Comparison of ENCODE assay signal across 8 cellular contexts in genomic region chr10:119028445-119028899, GRCh38. TPM values are rescaled to one million over a fixed set of nuclear protein-coding genes. Genes with fewer than 3 reads are reported as not detected.
DNase-seq lines count a peak whose midpoint lies in the region; ATAC-seq, FAIRE-seq and TF ChIP-seq lines count a peak whose summit lies in the region.
"Not testable (repeated sequence)": the region's sequence is repeated elsewhere in the genome, so short reads cannot be mapped to it uniquely, and the experiment has no call there.

No MANE protein-coding gene starts in this region.

- H3K4me2 ChIP-seq in BLaER1 treated with 17β-estradiol and CSF1 and Interleukin-3, amounts not matched to agents 10 nM and 100 nM: peak overlapping the region; percentile 97 to 100 (median 99); a peak in 20 of 22 replicates
- H3K4me2 ChIP-seq in GM12878 (ENCODE audit: control insufficient read depth, insufficient read depth): not testable (repeated sequence)
- peak overlapping the region; percentile 92 for H3K4me2 ChIP-seq in HepG2 (ENCODE audit: low read depth, low read length)
- peak overlapping the region; percentile 58 for H3K4me2 ChIP-seq in osteoblast (ENCODE audit: insufficient read depth, low read length)

- H2AFZ ChIP-seq in GM12878 (ENCODE audit: control insufficient read depth, low read depth, low read length): peak overlapping the region; percentile 34; the same call in 1 of the 2 replicates
- H2AFZ ChIP-seq in HepG2 (ENCODE audit: low read length); osteoblast (ENCODE audit: low read length): not testable (repeated sequence)

- ATAC-seq in GM12878, HepG2: not testable (repeated sequence)

- H3K4me1 Mint-ChIP-seq in activated CD4-positive, alpha-beta memory T cell treated with anti-CD3 and anti-CD28 coated beads for 36 hours (ENCODE audit: low read depth): peaks cover 15% of the 10 kb centered on the region

- intact Hi-C loops in activated CD4-positive, alpha-beta memory T cell treated with anti-CD3 and anti-CD28 coated beads for 36 hours (cut with micrococcal nuclease): loop anchor here (10.0 kb wide), 2 partner anchors 274 to 464 kb away; partner anchors contain the start of gene CACUL1
- intact Hi-C loops in GM12878 (cut with micrococcal nuclease; ENCODE audit: unreplicated experiment) (loop anchor here (5.0 kb wide), 1 partner anchor 41 kb away; no protein-coding TSS in a partner anchor), HepG2 (cut with micrococcal nuclease; ENCODE audit: unreplicated experiment) (loop anchor here (5.0 to 10.0 kb wide), 2 partner anchors 274 to 461 kb away; partner anchors contain the start of gene CACUL1)
- intact Hi-C loops in esophagus squamous epithelium (cut with DNase I): not testable (repeated sequence)

- not testable (repeated sequence) for H3K27me3 Mint-ChIP-seq in activated CD4-positive, alpha-beta memory T cell treated with anti-CD3 and anti-CD28 coated beads for 36 hours

- not testable (repeated sequence) for BruUV-seq in GM12878 (replicated peaks; lab: Mats Ljungman, UMichigan); HepG2 (replicated peaks; lab: Mats Ljungman, UMichigan)

- not testable (repeated sequence) for H3K27ac Mint-ChIP-seq in activated CD4-positive, alpha-beta memory T cell treated with anti-CD3 and anti-CD28 coated beads for 36 hours

- FAIRE-seq in GM12878 (lab: Jason Lieb, UNC); HepG2 (lab: Jason Lieb, UNC): not testable (repeated sequence)

- peaks cover 7 to 20% (median 15%) of the 10 kb centered on the region in 11 experiments; a peak in 21 of 22 replicates for H3K36me3 ChIP-seq in BLaER1 treated with 17β-estradiol and CSF1 and Interleukin-3, amounts not matched to agents 10 nM and 100 nM
- H3K36me3 ChIP-seq in HUES64 (ENCODE audit: insufficient read depth, low read length): peaks cover 13% of the 10 kb centered on the region
- not testable (repeated sequence) for H3K36me3 ChIP-seq in GM12878 (ENCODE audit: control insufficient read depth in 2 of 2, insufficient read depth in 2 of 2, low read length in 1 of 2); HepG2 (replicated peaks in 1 of 2; ENCODE audit: control insufficient read depth in 1 of 2, insufficient read depth in 2 of 2, low read length in 2 of 2); osteoblast (ENCODE audit: insufficient read depth, low read length); suprapubic skin
- peaks cover 0 to 18% (median 5%) of the 10 kb centered on the region in 3 donors for H3K36me3 ChIP-seq in esophagus squamous epithelium

- H3K9me3 Mint-ChIP-seq in activated CD4-positive, alpha-beta memory T cell treated with anti-CD3 and anti-CD28 coated beads for 36 hours: not testable (repeated sequence)

- in situ Hi-C loops in GM12878 (cut with MboI); HepG2 (cut with HindIII; ENCODE audit: extremely low pct_ligation_motif_present, low pct_unique_long_range_greater_than_20kb): not testable (repeated sequence)

- not testable (repeated sequence) for H3K36me3 Mint-ChIP-seq in activated CD4-positive, alpha-beta memory T cell treated with anti-CD3 and anti-CD28 coated beads for 36 hours

- peak overlapping the region; percentile 48 for H3K4me3 Mint-ChIP-seq in activated CD4-positive, alpha-beta memory T cell treated with anti-CD3 and anti-CD28 coated beads for 36 hours

- CTCF ChIA-PET in activated CD4-positive, alpha-beta memory T cell treated with anti-CD3 and anti-CD28 coated beads for 36 hours (lab: Charles Lee); HepG2 (lab: Yijun Ruan, JAX; ENCODE audit: low intra/inter-chr PET ratio, low total read pairs): not testable (repeated sequence)
- CTCF ChIA-PET in GM12878 (lab: Yijun Ruan, JAX): interaction anchor here (2.5 kb wide), 1 partner anchor 170 kb away, joined by 10 read pairs; no protein-coding TSS in a partner anchor

- H3K4me1 ChIP-seq in BLaER1 treated with 17β-estradiol and CSF1 and Interleukin-3, amounts not matched to agents 10 nM and 100 nM: peaks cover 26 to 44% (median 41%) of the 10 kb centered on the region in 10 experiments
- H3K4me1 ChIP-seq in HUES64 (ENCODE audit: insufficient read depth, low read length): peaks cover 18% of the 10 kb centered on the region
- peaks cover 13% of the 10 kb centered on the region for H3K4me1 ChIP-seq in GM12878 (ENCODE audit: control insufficient read depth, insufficient read depth, low read length)
- peaks cover 20 to 52% (median 24%) of the 10 kb centered on the region in 3 donors for H3K4me1 ChIP-seq in esophagus squamous epithelium
- peaks cover 64% of the 10 kb centered on the region for H3K4me1 ChIP-seq in HepG2 (ENCODE audit: insufficient read depth, low read length)
- peaks cover 26% of the 10 kb centered on the region for H3K4me1 ChIP-seq in osteoblast (ENCODE audit: insufficient read depth, low read length)
- peaks cover 36% of the 10 kb centered on the region for H3K4me1 ChIP-seq in suprapubic skin

- TF ChIP-seq RAD21 in GM12878 (IDR thresholded peaks at IDR 0.05; ENCODE audit: insufficient read depth, low read depth, low read length); HepG2 (CRISPR knock-in tag; IDR thresholded peaks at IDR 0.05): not testable (repeated sequence)

- TF ChIP-seq EP300 in GM12878 (IDR thresholded peaks at IDR 0.05; ENCODE audit: borderline replicate concordance in 1 of 2, control insufficient read depth in 1 of 2, low read depth in 2 of 2, low read length in 2 of 2); HepG2 (IDR thresholded peaks at IDR 0.05; ENCODE audit: low read depth in 2 of 2, low read length in 2 of 2); HepG2 (CRISPR knock-in tag; IDR thresholded peaks at IDR 0.05; ENCODE audit: borderline replicate concordance); suprapubic skin (IDR thresholded peaks at IDR 0.05): not testable (repeated sequence)

- H3K4me3 ChIP-seq in BLaER1 treated with 17β-estradiol and CSF1 and Interleukin-3, amounts not matched to agents 10 nM and 100 nM: peak overlapping the region in 3 of 10 experiments; percentile 66 to 73 (median 66); a peak in 4 of 20 replicates
- H3K4me3 ChIP-seq in HUES64 (ENCODE audit: low read length) (peak overlapping the region; percentile 46), esophagus squamous epithelium (peak overlapping the region in 3 of 4 donors; percentile 49 to 80 (median 70)), HepG2 (replicated peaks in 1 of 3; ENCODE audit: insufficient read depth in 1 of 3, low read depth in 2 of 3, low read length in 3 of 3) (peak overlapping the region; percentile 49 to 77 (median 64)), suprapubic skin (peak overlapping the region; percentile 71)
- H3K4me3 ChIP-seq in GM12878; osteoblast (ENCODE audit: insufficient read depth, low read length): not testable (repeated sequence)

- TF ChIP-seq POLR2A in GM12878 (IDR thresholded peaks at IDR 0.05; ENCODE audit: low read depth, low read length); esophagus squamous epithelium (IDR thresholded peaks at IDR 0.05); HepG2 (IDR thresholded peaks at IDR 0.05; ENCODE audit: insufficient read depth in 1 of 2, low read depth in 2 of 2, low read length in 2 of 2); suprapubic skin (IDR thresholded peaks at IDR 0.05): not testable (repeated sequence)

- RAD21 ChIA-PET in GM12878 (lab: Charles Lee; ENCODE audit: unreplicated experiment): not testable (repeated sequence)

- not testable (repeated sequence) for H3K79me2 ChIP-seq in GM12878 (ENCODE audit: control insufficient read depth, insufficient read depth, low read length); HepG2 (ENCODE audit: insufficient read depth, low read length); osteoblast (ENCODE audit: insufficient read depth, low read length)

- DNase-seq in activated CD4-positive, alpha-beta memory T cell treated with anti-CD3 and anti-CD28 coated beads for 36 hours; GM12878 (ENCODE audit: low read depth, low spot score); esophagus squamous epithelium (lab: John Stamatoyannopoulos, UW); HepG2 (ENCODE audit: low spot score); osteoblast (ENCODE audit: insufficient read length, low spot score, missing footprints); suprapubic skin (ENCODE audit: low spot score in 2 of 2): not testable (repeated sequence)

- TF ChIP-seq CTCF in GM12878 (IDR thresholded peaks at IDR 0.05 in 2 of 3, conservative IDR thresholded peaks at IDR 0.05 in 1 of 3; ENCODE audit: control insufficient read depth in 2 of 3, extremely low read depth in 1 of 3, insufficient read depth in 1 of 3, low read depth in 3 of 3, low read length in 3 of 3); esophagus squamous epithelium (IDR thresholded peaks at IDR 0.05); HepG2 (CRISPR knock-in tag; IDR thresholded peaks at IDR 0.05); osteoblast (IDR thresholded peaks at IDR 0.05; ENCODE audit: extremely low read depth, low read depth, low read length); suprapubic skin (IDR thresholded peaks at IDR 0.05): not testable (repeated sequence)

- SMC1A ChIA-PET in GM12878 (lab: Charles Lee; ENCODE audit: uncharacterized antibody, unreplicated experiment): not testable (repeated sequence)

- not testable (repeated sequence) for H3K9me3 ChIP-seq in BLaER1 treated with 17β-estradiol and CSF1 and Interleukin-3, amounts not matched to agents 10 nM and 100 nM (replicated peaks in 1 of 11); HUES64 (ENCODE audit: insufficient read depth, low read depth, low read length); GM12878 (replicated peaks; ENCODE audit: control insufficient read depth, insufficient read depth, low read length); esophagus squamous epithelium; HepG2 (ENCODE audit: low read length); osteoblast (ENCODE audit: low read depth, low read length); suprapubic skin

- H3K27ac ChIP-seq in BLaER1 treated with 17β-estradiol and CSF1 and Interleukin-3, amounts not matched to agents 10 nM and 100 nM; HUES64 (ENCODE audit: low read depth, low read length); GM12878 (ENCODE audit: control insufficient read depth, insufficient read depth); HepG2 (ENCODE audit: extremely low read length, insufficient read depth, low read length); osteoblast (ENCODE audit: low read depth, low read length); suprapubic skin: not testable (repeated sequence)
- peak overlapping the region in 3 of 4 donors; percentile 63 to 82 (median 79) for H3K27ac ChIP-seq in esophagus squamous epithelium

- not testable (repeated sequence) for H3K9ac ChIP-seq in BLaER1 treated with 17β-estradiol and CSF1 and Interleukin-3, amounts not matched to agents 10 nM and 100 nM; HUES64 (ENCODE audit: low read depth, low read length); GM12878 (ENCODE audit: control insufficient read depth, insufficient read depth, low read length)
- peak overlapping the region; percentile 34 for H3K9ac ChIP-seq in HepG2 (ENCODE audit: insufficient read depth, low read depth, low read length)

- 62% methylated on average over 10 of the region's 10 CpGs for WGBS in HUES64
- WGBS in GM12878 (ENCODE audit: insufficient coverage, insufficient replicate concordance, low lambda C conversion rate, missing lambda C conversion rate): 56% methylated on average over 10 of the region's 10 CpGs
- WGBS in esophagus squamous epithelium, 2 donors: 69 to 74% methylated on average over 10 of the region's 10 CpGs
- WGBS in HepG2 (ENCODE audit: low lambda C conversion rate): 38% methylated on average over 10 of the region's 10 CpGs
- WGBS in suprapubic skin: 83% methylated on average over 10 of the region's 10 CpGs

- POLR2A ChIA-PET in activated CD4-positive, alpha-beta memory T cell treated with anti-CD3 and anti-CD28 coated beads for 36 hours (lab: Charles Lee): interaction anchor here (0.6 kb wide), 1 partner anchor 90 kb away, joined by 3 read pairs; no protein-coding TSS in a partner anchor
- POLR2A ChIA-PET in GM12878 (lab: Charles Lee): not testable (repeated sequence)
- POLR2A ChIA-PET in HepG2 (lab: Yijun Ruan, JAX): interaction anchor here (1.0 to 1.2 kb wide), 2 partner anchors 20 to 243 kb away, joined by 3 to 6 read pairs; no protein-coding TSS in a partner anchor

- H4K20me1 ChIP-seq in BLaER1 treated with 17β-estradiol and CSF1 and Interleukin-3, amounts not matched to agents 10 nM and 100 nM: peaks cover 33 to 73% (median 49%) of the 10 kb centered on the region in 11 experiments; a peak in 21 of 22 replicates
- H4K20me1 ChIP-seq in GM12878 (ENCODE audit: control insufficient read depth, insufficient read depth): not testable (repeated sequence)
- peaks cover 17% of the 10 kb centered on the region; the same call in 1 of the 2 replicates for H4K20me1 ChIP-seq in HepG2 (ENCODE audit: insufficient read depth, low read length)
- H4K20me1 ChIP-seq in osteoblast (ENCODE audit: insufficient read depth, low read length): peaks cover 21% of the 10 kb centered on the region

- peaks cover 14 to 26% (median 17%) of the 10 kb centered on the region in 11 experiments; a peak in 18 of 22 replicates for H3K27me3 ChIP-seq in BLaER1 treated with 17β-estradiol and CSF1 and Interleukin-3, amounts not matched to agents 10 nM and 100 nM
- H3K27me3 ChIP-seq in HUES64 (ENCODE audit: insufficient read depth, low read length); GM12878 (replicated peaks in 1 of 2; ENCODE audit: control insufficient read depth in 2 of 2, insufficient read depth in 2 of 2, low read length in 1 of 2); esophagus squamous epithelium; osteoblast (ENCODE audit: insufficient read depth, low read length); suprapubic skin: not testable (repeated sequence)
- peaks cover 4 to 31% of the 10 kb centered on the region in 2 experiments; a peak in 3 of 5 replicates for H3K27me3 ChIP-seq in HepG2 (ENCODE audit: control insufficient read depth in 1 of 2, insufficient read depth in 2 of 2, low read length in 2 of 2)

RNA-seq across cellular contexts. Expression of gene NANOS1, which starts 1.0 kb away (rescaled TPM):
- polyA plus RNA-seq in HUES64 (2013, experiment 1 of 2): 5.0 TPM
- polyA plus RNA-seq in HUES64 (2013, experiment 2 of 2): 4.9 TPM
- total RNA-seq in activated CD4-positive, alpha-beta memory T cell treated with anti-CD3 and anti-CD28 coated beads for 36 hours: under 1 TPM; 0.15 to 0.31 TPM
- 0.29 and 0.56 TPM in 2 replicates for total RNA-seq in GM12878 (2013; cell fraction: nucleolus; rRNA removed)
- total RNA-seq in GM12878 (2014; rRNA removed) (0.23 and 0.65 TPM in 2 replicates), GM12878 (2014; rRNA removed; fragmentation: Illumina TruSeq; extraction: Trizol) (0.27 and 0.37 TPM in 2 replicates), GM12878 (2021) (0.36 and 0.61 TPM in 2 replicates), esophagus squamous epithelium (1 to 10 TPM in 2 of 4 donors, under 1 TPM in 2; 0.19 to 1.7 (median 1.1) TPM), HepG2 (2016; rRNA removed; fragmentation: Illumina TruSeq; extraction: Trizol) (1.5 and 1.7 TPM in 2 replicates), osteoblast (1.1 and 1.2 TPM in 2 replicates), suprapubic skin (1 to 10 TPM; 2.3 to 2.9 (median 2.7) TPM)
- polyA plus RNA-seq in GM12878 (2011; ENCODE audit: low read depth): 0.51 TPM
- polyA plus RNA-seq in GM12878 (2011; rRNA removed) (0.30 and 0.37 TPM in 2 replicates), GM12878 (2014; fragmentation: Illumina TruSeq; extraction: Trizol) (0.22 TPM in 1 of 2 replicates, not detected in the other), GM12878 (2014; fragmentation: Nextera tagmentation; extraction: Ambion mirVana) (under 1 TPM; 0.03 to 0.29 TPM), GM12878 (2014; rRNA removed) (0.48 and 0.55 TPM in 2 replicates), GM12878 (2016; fragmentation: Nextera tagmentation; extraction: Ambion mirVana) (not detected), HepG2 (2011; rRNA removed) (1.7 and 2.2 TPM in 2 replicates)
- 0.12 and 0.22 TPM in 2 replicates for polyA plus RNA-seq in GM12878 (2011; cell fraction: cytosol; rRNA removed)
- polyA plus RNA-seq in GM12878 (2011; cell fraction: nucleus; rRNA removed): 0.20 and 0.22 TPM in 2 replicates
- 0.72 and 1.0 TPM in 2 replicates for polyA plus RNA-seq in GM12878 (2012)
- 0.15 TPM in 1 of 2 replicates, not detected in the other for polyA minus RNA-seq in GM12878 (2011; rRNA and poly(A)+ RNA removed)
- polyA minus RNA-seq in GM12878 (2011; cell fraction: cytosol; rRNA and poly(A)+ RNA removed): not detected in 2 replicates
- polyA minus RNA-seq in GM12878 (2011; cell fraction: nucleus; rRNA and poly(A)+ RNA removed): 0.36 and 0.57 TPM in 2 replicates
- 1.5 and 2.2 TPM in 2 replicates for total RNA-seq in HepG2 (2016; cell fraction: cytosol; rRNA removed; fragmentation: Illumina TruSeq; extraction: Trizol; ENCODE audit: low read depth)
- 0.46 and 0.82 TPM in 2 replicates for total RNA-seq in HepG2 (2016; cell fraction: insoluble cytoplasmic fraction; rRNA removed; fragmentation: Illumina TruSeq; extraction: Trizol)
- 3.1 and 3.9 TPM in 2 replicates for total RNA-seq in HepG2 (2016; cell fraction: membrane; rRNA removed; fragmentation: Illumina TruSeq; extraction: Trizol)
- 1.2 and 2.1 TPM in 2 replicates for total RNA-seq in HepG2 (2016; cell fraction: nucleus; rRNA removed; fragmentation: Illumina TruSeq; extraction: Trizol)
- 1.4 and 1.9 TPM in 2 replicates for polyA plus RNA-seq in HepG2 (2011; cell fraction: cytosol; rRNA removed)
- polyA plus RNA-seq in HepG2 (2011; cell fraction: nucleus; rRNA removed): 0.77 and 0.90 TPM in 2 replicates
- polyA plus RNA-seq in HepG2 (2012): 1.0 and 1.9 TPM in 2 replicates
- 4.2 and 4.6 TPM in 2 replicates for polyA plus RNA-seq in HepG2 (2016; cell fraction: cytosol; fragmentation: Illumina TruSeq; extraction: Trizol; ENCODE audit: low read depth)
- polyA plus RNA-seq in HepG2 (2016; cell fraction: insoluble cytoplasmic fraction; fragmentation: Illumina TruSeq; extraction: Trizol; ENCODE audit: low read depth): 0.90 and 1.9 TPM in 2 replicates
- 5.3 and 5.7 TPM in 2 replicates for polyA plus RNA-seq in HepG2 (2016; cell fraction: membrane; fragmentation: Illumina TruSeq; extraction: Trizol; ENCODE audit: low read depth)
- polyA plus RNA-seq in HepG2 (2016; cell fraction: nucleus; fragmentation: Illumina TruSeq; extraction: Trizol; ENCODE audit: insufficient read depth, low read depth): 1.6 and 1.7 TPM in 2 replicates
- polyA minus RNA-seq in HepG2 (2011; rRNA and poly(A)+ RNA removed; ENCODE audit: low replicate concordance): 0.76 and 1.8 TPM in 2 replicates
- 0.89 and 1.1 TPM in 2 replicates for polyA minus RNA-seq in HepG2 (2011; cell fraction: cytosol; rRNA and poly(A)+ RNA removed)
- 2.2 and 2.3 TPM in 2 replicates for polyA minus RNA-seq in HepG2 (2011; cell fraction: nucleus; rRNA and poly(A)+ RNA removed)

RNA-seq across cellular contexts. Expression of gene EIF3A, which starts 52.1 kb away (rescaled TPM):
- 152 TPM for polyA plus RNA-seq in HUES64 (2013, experiment 1 of 2)
- polyA plus RNA-seq in HUES64 (2013, experiment 2 of 2): 152 TPM
- 100 to 1,000 TPM; 143 to 148 TPM for total RNA-seq in activated CD4-positive, alpha-beta memory T cell treated with anti-CD3 and anti-CD28 coated beads for 36 hours
- 143 and 144 TPM in 2 replicates for total RNA-seq in GM12878 (2013; cell fraction: nucleolus; rRNA removed)
- total RNA-seq in GM12878 (2014; rRNA removed) (82.6 and 86.3 TPM in 2 replicates), GM12878 (2014; rRNA removed; fragmentation: Illumina TruSeq; extraction: Trizol) (159 and 166 TPM in 2 replicates), GM12878 (2021) (138 and 148 TPM in 2 replicates), esophagus squamous epithelium (100 to 1,000 TPM in 2 of 4 donors, 10 to 100 TPM in 2; 71.8 to 135 (median 101) TPM), HepG2 (2016; rRNA removed; fragmentation: Illumina TruSeq; extraction: Trizol) (117 and 168 TPM in 2 replicates), osteoblast (135 and 151 TPM in 2 replicates), suprapubic skin (100 to 1,000 TPM; 116 to 148 (median 123) TPM)
- polyA plus RNA-seq in GM12878 (2011; ENCODE audit: low read depth): 50.1 TPM
- polyA plus RNA-seq in GM12878 (2011; rRNA removed) (47.4 and 49.4 TPM in 2 replicates), GM12878 (2014; fragmentation: Illumina TruSeq; extraction: Trizol) (195 and 219 TPM in 2 replicates), GM12878 (2014; fragmentation: Nextera tagmentation; extraction: Ambion mirVana) (10 to 100 TPM; 42.3 to 46.5 TPM), GM12878 (2014; rRNA removed) (78.1 and 88.9 TPM in 2 replicates), GM12878 (2016; fragmentation: Nextera tagmentation; extraction: Ambion mirVana) (100 to 1,000 TPM; 104 to 108 TPM), HepG2 (2011; rRNA removed) (25.6 and 28.3 TPM in 2 replicates)
- 35.9 and 50.0 TPM in 2 replicates for polyA plus RNA-seq in GM12878 (2011; cell fraction: cytosol; rRNA removed)
- 21.6 and 53.4 TPM in 2 replicates for polyA plus RNA-seq in GM12878 (2011; cell fraction: nucleus; rRNA removed)
- 79.0 and 84.9 TPM in 2 replicates for polyA plus RNA-seq in GM12878 (2012)
- 71.2 and 84.9 TPM in 2 replicates for polyA minus RNA-seq in GM12878 (2011; rRNA and poly(A)+ RNA removed)
- polyA minus RNA-seq in GM12878 (2011; cell fraction: cytosol; rRNA and poly(A)+ RNA removed): 36.2 and 45.2 TPM in 2 replicates
- polyA minus RNA-seq in GM12878 (2011; cell fraction: nucleus; rRNA and poly(A)+ RNA removed): 34.9 and 49.1 TPM in 2 replicates
- total RNA-seq in HepG2 (2016; cell fraction: cytosol; rRNA removed; fragmentation: Illumina TruSeq; extraction: Trizol; ENCODE audit: low read depth): 7.3 and 9.3 TPM in 2 replicates
- 115 and 148 TPM in 2 replicates for total RNA-seq in HepG2 (2016; cell fraction: insoluble cytoplasmic fraction; rRNA removed; fragmentation: Illumina TruSeq; extraction: Trizol)
- 23.1 and 23.6 TPM in 2 replicates for total RNA-seq in HepG2 (2016; cell fraction: membrane; rRNA removed; fragmentation: Illumina TruSeq; extraction: Trizol)
- 102 and 106 TPM in 2 replicates for total RNA-seq in HepG2 (2016; cell fraction: nucleus; rRNA removed; fragmentation: Illumina TruSeq; extraction: Trizol)
- 15.4 and 25.4 TPM in 2 replicates for polyA plus RNA-seq in HepG2 (2011; cell fraction: cytosol; rRNA removed)
- 26.1 and 34.0 TPM in 2 replicates for polyA plus RNA-seq in HepG2 (2011; cell fraction: nucleus; rRNA removed)
- 86.7 and 95.1 TPM in 2 replicates for polyA plus RNA-seq in HepG2 (2012)
- polyA plus RNA-seq in HepG2 (2016; cell fraction: cytosol; fragmentation: Illumina TruSeq; extraction: Trizol; ENCODE audit: low read depth): 2.7 and 3.3 TPM in 2 replicates
- polyA plus RNA-seq in HepG2 (2016; cell fraction: insoluble cytoplasmic fraction; fragmentation: Illumina TruSeq; extraction: Trizol; ENCODE audit: low read depth): 125 and 133 TPM in 2 replicates
- 6.3 and 7.4 TPM in 2 replicates for polyA plus RNA-seq in HepG2 (2016; cell fraction: membrane; fragmentation: Illumina TruSeq; extraction: Trizol; ENCODE audit: low read depth)
- polyA plus RNA-seq in HepG2 (2016; cell fraction: nucleus; fragmentation: Illumina TruSeq; extraction: Trizol; ENCODE audit: insufficient read depth, low read depth): 107 and 120 TPM in 2 replicates
- 42.9 and 64.9 TPM in 2 replicates for polyA minus RNA-seq in HepG2 (2011; rRNA and poly(A)+ RNA removed; ENCODE audit: low replicate concordance)
- 60.5 and 73.1 TPM in 2 replicates for polyA minus RNA-seq in HepG2 (2011; cell fraction: cytosol; rRNA and poly(A)+ RNA removed)
- 107 and 117 TPM in 2 replicates for polyA minus RNA-seq in HepG2 (2011; cell fraction: nucleus; rRNA and poly(A)+ RNA removed)
